9 cellular contexts compared by ENCODE assay signal in genomic region chr1:109923131-109923945, GRCh38. TPM values are rescaled to one million over a fixed set of nuclear protein-coding genes. Genes with fewer than 3 reads are reported as not detected.
DNase-seq lines count a peak whose midpoint lies in the region; ATAC-seq, FAIRE-seq and TF ChIP-seq lines count a peak whose summit lies in the region.
"Had no signal": no experiment of that assay in that cellular context is flagged by ENCODE, and none has a peak within 500 bp of the region (broad histone marks: within the 10 kb centered on the region; RNA-seq: fewer than 3 reads in every experiment).

No MANE protein-coding gene starts in this region.

- H3K27me3 Mint-ChIP-seq in activated CD8-positive, alpha-beta T cell treated with anti-CD3 and anti-CD28 coated beads, Interleukin-2, amount 10 ng/mL, durations not matched to agents 7 days and 5 days (ENCODE audit: low read depth): no peaks in the 10 kb centered on the region

- peaks cover 29% of the 10 kb centered on the region for H3K4me1 Mint-ChIP-seq in activated CD8-positive, alpha-beta T cell treated with anti-CD3 and anti-CD28 coated beads, Interleukin-2, amount 10 ng/mL, durations not matched to agents 7 days and 5 days (ENCODE audit: low read depth)

- H3K36me3 Mint-ChIP-seq in activated CD8-positive, alpha-beta T cell treated with anti-CD3 and anti-CD28 coated beads, Interleukin-2, amount 10 ng/mL, durations not matched to agents 7 days and 5 days (ENCODE audit: low read depth): peaks cover 83% of the 10 kb centered on the region

- DNase-seq in AG09309 (ENCODE audit: low read depth) (no peak), HFF-Myc (ENCODE audit: extremely low read depth, low read depth) (no peak), kidney (no peak), GM19240 (ENCODE audit: insufficient read length, low spot score) (no peak), NCI-H226 (no peak)
- no peak for DNase-seq in activated CD8-positive, alpha-beta T cell treated with anti-CD3 and anti-CD28 coated beads, Interleukin-2, amount 10 ng/mL, durations not matched to agents 7 days and 5 days
- DNase-seq: NCI-H2081 had no signal

- H3K4me3 ChIP-seq in AG09309 (ENCODE audit: control insufficient read depth, low read depth, low read length) (no peak overlapping the region), HFF-Myc (replicated peaks; ENCODE audit: low read depth, low read length) (no peak overlapping the region), kidney (ENCODE audit: low read length in 2 of 2) (no peak overlapping the region)

- H3K36me3 ChIP-seq in kidney (ENCODE audit: control insufficient read depth in 1 of 2, insufficient read depth in 2 of 2, low read length in 2 of 2): peaks cover 8 to 9% of the 10 kb centered on the region in 2 donors

- no peak for FAIRE-seq in kidney (lab: Jason Lieb, UNC)

- POLR2A ChIA-PET in activated CD8-positive, alpha-beta T cell treated with anti-CD3 and anti-CD28 coated beads, Interleukin-2, amount 10 ng/mL, durations not matched to agents 7 days and 5 days (lab: Charles Lee): interaction anchor here (0.6 to 1.1 kb wide), 4 partner anchors 11 to 63 kb away, joined by 3 to 4 read pairs (median 3); no protein-coding TSS in a partner anchor

- TF ChIP-seq CTCF in AG09309 (IDR thresholded peaks at IDR 0.05; ENCODE audit: control insufficient read depth, insufficient read depth, low read depth, low read length, missing control alignments) (peak; percentile 21), HFF-Myc (IDR thresholded peaks at IDR 0.05; ENCODE audit: low read depth, low read length, missing control alignments) (peak; percentile 61), kidney (IDR thresholded peaks at IDR 0.05; ENCODE audit: borderline replicate concordance, extremely low read depth, insufficient read depth) (peak; percentile 56)

- CTCF ChIA-PET in activated CD8-positive, alpha-beta T cell treated with anti-CD3 and anti-CD28 coated beads, Interleukin-2, amount 10 ng/mL, durations not matched to agents 7 days and 5 days (lab: Charles Lee): interaction anchor here (0.8 to 5.8 kb wide), 13 partner anchors 12 to 151 kb away, joined by 3 to 44 read pairs (median 4); partner anchors contain the start of gene AHCYL1

- no peaks in the 10 kb centered on the region for H3K9me3 Mint-ChIP-seq in activated CD8-positive, alpha-beta T cell treated with anti-CD3 and anti-CD28 coated beads, Interleukin-2, amount 10 ng/mL, durations not matched to agents 7 days and 5 days (ENCODE audit: insufficient read depth)

- H3K27ac ChIP-seq in kidney (ENCODE audit: low read depth in 2 of 2, low read length in 2 of 2): no peak overlapping the region

- H3K9me3 ChIP-seq in kidney (ENCODE audit: control insufficient read depth in 1 of 2, low read length in 2 of 2): no peaks in the 10 kb centered on the region

- intact Hi-C loops in kidney (cut with DNase I): no loop called here

- no peak overlapping the region for H3K4me3 Mint-ChIP-seq in activated CD8-positive, alpha-beta T cell treated with anti-CD3 and anti-CD28 coated beads, Interleukin-2, amount 10 ng/mL, durations not matched to agents 7 days and 5 days

- H3K9ac ChIP-seq in kidney (ENCODE audit: low read length in 2 of 2): no peak overlapping the region

- ATAC-seq in activated CD8-positive, alpha-beta T cell treated with anti-CD3 and anti-CD28 coated beads, Interleukin-2, amount 10 ng/mL, durations not matched to agents 7 days and 5 days: peak; percentile 14
- no peak for ATAC-seq in GM21515 (IDR thresholded peaks at IDR 0.05; ENCODE audit: unreplicated experiment)
- ATAC-seq in GM21367 (IDR thresholded peaks at IDR 0.05; ENCODE audit: unreplicated experiment): no peak

- H3K27ac Mint-ChIP-seq in activated CD8-positive, alpha-beta T cell treated with anti-CD3 and anti-CD28 coated beads, Interleukin-2, amount 10 ng/mL, durations not matched to agents 7 days and 5 days: peak overlapping the region; percentile 50

- H3K4me1 ChIP-seq in kidney (ENCODE audit: control insufficient read depth in 1 of 2, insufficient read depth in 1 of 2, low read depth in 1 of 2, low read length in 2 of 2): peaks cover 8 to 14% of the 10 kb centered on the region in 2 donors

RNA-seq across cellular contexts. Expression of gene CSF1, which starts 12.7 kb away (rescaled TPM):
- 10 to 100 TPM; 40.3 to 41.1 TPM for total RNA-seq in activated CD8-positive, alpha-beta T cell treated with anti-CD3 and anti-CD28 coated beads, Interleukin-2, amount 10 ng/mL, durations not matched to agents 7 days and 5 days
- total RNA-seq in kidney: 33.8 TPM
- polyA plus RNA-seq in kidney (ENCODE audit: insufficient read depth, low read depth, low replicate concordance): 11.1 TPM
